Comparison of ENCODE assay signal across 7 cellular contexts in genomic region chr19:2086695-2087620, GRCh38. TPM values are rescaled to one million over a fixed set of nuclear protein-coding genes. Genes with fewer than 3 reads are reported as not detected.
DNase-seq lines count a peak whose midpoint lies in the region; ATAC-seq, FAIRE-seq and TF ChIP-seq lines count a peak whose summit lies in the region.
"Not testable (repeated sequence)": the region's sequence is repeated elsewhere in the genome, so short reads cannot be mapped to it uniquely, and the experiment has no call there.

No MANE protein-coding gene starts in this region.

- ATAC-seq in GM18517 (IDR thresholded peaks at IDR 0.05; ENCODE audit: unreplicated experiment): peak; percentile 24
- ATAC-seq in activated CD8-positive, alpha-beta memory T cell treated with anti-CD3 and anti-CD28 coated beads, Interleukin-2, amount 10 ng/mL, durations not matched to agents 7 days and 5 days: not testable (repeated sequence)

- peak; percentile 55 for DNase-seq in HuH-7.5 (ENCODE audit: low spot score)
- DNase-seq in RCC 7860 (ENCODE audit: low spot score): peak; percentile 83
- not testable (repeated sequence) for DNase-seq in activated CD8-positive, alpha-beta memory T cell treated with anti-CD3 and anti-CD28 coated beads, Interleukin-2, amount 10 ng/mL, durations not matched to agents 7 days and 5 days; sigmoid colon
- peak; percentile 51 for DNase-seq in choroid plexus epithelial cell (ENCODE audit: low read depth)
- DNase-seq in kidney glomerular epithelial cell (lab: John Stamatoyannopoulos, UW): peak; percentile 25

- WGBS in sigmoid colon, 2 donors: 59 to 75% methylated on average over 13 of the region's 13 CpGs

- not testable (repeated sequence) for TF ChIP-seq CTCF in choroid plexus epithelial cell (conservative IDR thresholded peaks at IDR 0.05; ENCODE audit: low read depth, low read length); sigmoid colon (IDR thresholded peaks at IDR 0.05)

- peaks cover 0 to 90% (median 85%) of the 10 kb centered on the region in 4 donors for H3K4me1 ChIP-seq in sigmoid colon

- not testable (repeated sequence) for TF ChIP-seq POLR2A in sigmoid colon (IDR thresholded peaks at IDR 0.05)

- peaks cover 45% of the 10 kb centered on the region for H3K36me3 Mint-ChIP-seq in activated CD8-positive, alpha-beta memory T cell treated with anti-CD3 and anti-CD28 coated beads, Interleukin-2, amount 10 ng/mL, durations not matched to agents 7 days and 5 days

- not testable (repeated sequence) for H3K4me3 ChIP-seq in choroid plexus epithelial cell (ENCODE audit: low read depth, low read length); sigmoid colon

- not testable (repeated sequence) for H3K27me3 ChIP-seq in sigmoid colon

- not testable (repeated sequence) for H3K9me3 Mint-ChIP-seq in activated CD8-positive, alpha-beta memory T cell treated with anti-CD3 and anti-CD28 coated beads, Interleukin-2, amount 10 ng/mL, durations not matched to agents 7 days and 5 days (ENCODE audit: low read depth)

- H3K27ac ChIP-seq in sigmoid colon: peak overlapping the region; percentile 28 to 94 (median 66)

- peak; percentile 69 for FAIRE-seq in RCC 7860 (lab: Jason Lieb, UNC)

- CTCF ChIA-PET in activated CD8-positive, alpha-beta memory T cell treated with anti-CD3 and anti-CD28 coated beads, Interleukin-2, amount 10 ng/mL, durations not matched to agents 7 days and 5 days (lab: Charles Lee): interaction anchor here (0.8 to 2.2 kb wide), 9 partner anchors 9 to 212 kb away, joined by 3 to 8 read pairs (median 4); partner anchors contain the start of genes AP3D1 and MOB3A

- not testable (repeated sequence) for H3K9me3 ChIP-seq in sigmoid colon

- H3K27me3 Mint-ChIP-seq in activated CD8-positive, alpha-beta memory T cell treated with anti-CD3 and anti-CD28 coated beads, Interleukin-2, amount 10 ng/mL, durations not matched to agents 7 days and 5 days: not testable (repeated sequence)

- intact Hi-C loops in sigmoid colon (cut with DNase I): not testable (repeated sequence)

- peaks cover 0 to 30% (median 3%) of the 10 kb centered on the region in 4 donors for H3K36me3 ChIP-seq in sigmoid colon

- not testable (repeated sequence) for TF ChIP-seq EP300 in sigmoid colon (IDR thresholded peaks at IDR 0.05)

- H3K27ac Mint-ChIP-seq in activated CD8-positive, alpha-beta memory T cell treated with anti-CD3 and anti-CD28 coated beads, Interleukin-2, amount 10 ng/mL, durations not matched to agents 7 days and 5 days: peak overlapping the region; percentile 90

- H3K4me1 Mint-ChIP-seq in activated CD8-positive, alpha-beta memory T cell treated with anti-CD3 and anti-CD28 coated beads, Interleukin-2, amount 10 ng/mL, durations not matched to agents 7 days and 5 days: peaks cover 63% of the 10 kb centered on the region

- H3K4me3 Mint-ChIP-seq in activated CD8-positive, alpha-beta memory T cell treated with anti-CD3 and anti-CD28 coated beads, Interleukin-2, amount 10 ng/mL, durations not matched to agents 7 days and 5 days: peak overlapping the region; percentile 44

RNA-seq across cellular contexts. Expression of gene MOB3A, which starts 9.2 kb away (rescaled TPM):
- total RNA-seq in activated CD8-positive, alpha-beta memory T cell treated with anti-CD3 and anti-CD28 coated beads, Interleukin-2, amount 10 ng/mL, durations not matched to agents 7 days and 5 days: 100 to 1,000 TPM; 200 to 202 TPM
- 10 to 100 TPM; 25.7 to 65.4 (median 32.0) TPM for total RNA-seq in sigmoid colon
- polyA plus RNA-seq in sigmoid colon: 10 to 100 TPM; 14.4 to 36.1 (median 14.6) TPM

RNA-seq across cellular contexts. Expression of gene IZUMO4, which starts 9.8 kb away (rescaled TPM):
- 10 to 100 TPM in 1 of 2 experiments, 1 to 10 TPM in 1; 7.2 to 10.1 TPM for total RNA-seq in activated CD8-positive, alpha-beta memory T cell treated with anti-CD3 and anti-CD28 coated beads, Interleukin-2, amount 10 ng/mL, durations not matched to agents 7 days and 5 days
- total RNA-seq in sigmoid colon: 1 to 10 TPM; 2.3 to 6.0 (median 4.6) TPM
- polyA plus RNA-seq in sigmoid colon: 1 to 10 TPM; 2.4 to 8.5 (median 3.5) TPM

RNA-seq across cellular contexts. Expression of gene MKNK2, which starts 35.9 kb away (rescaled TPM):
- total RNA-seq in activated CD8-positive, alpha-beta memory T cell treated with anti-CD3 and anti-CD28 coated beads, Interleukin-2, amount 10 ng/mL, durations not matched to agents 7 days and 5 days: 100 to 1,000 TPM; 196 to 201 TPM
- 100 to 1,000 TPM in 3 of 4 donors, 10 to 100 TPM in 1; 83.1 to 124 (median 107) TPM for total RNA-seq in sigmoid colon
- 100 to 1,000 TPM; 121 to 157 (median 129) TPM for polyA plus RNA-seq in sigmoid colon
